34 cellular contexts compared by ENCODE assay signal in the genomic region with DNA sequence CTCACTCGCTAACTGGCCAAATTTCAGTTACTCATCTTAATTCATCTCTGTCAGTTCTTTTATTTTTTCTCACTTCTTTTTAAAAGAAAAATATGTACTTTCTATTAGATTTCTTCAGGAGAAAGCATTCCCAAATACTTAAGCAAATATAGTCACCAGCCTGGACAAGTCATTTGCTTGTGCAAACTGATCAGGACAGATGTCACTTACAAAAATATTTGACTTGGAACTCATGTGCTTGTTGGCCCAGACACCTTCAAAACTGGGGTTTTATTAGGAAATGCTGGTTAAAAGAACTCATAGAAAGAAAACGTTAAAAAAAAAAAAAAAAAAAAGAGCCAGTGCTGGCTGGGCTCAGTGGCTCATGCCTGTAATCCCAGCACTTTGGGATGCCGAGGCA.
"Had no signal": no experiment of that assay in that cellular context is flagged by ENCODE, and none has a peak within 500 bp of the region (broad histone marks: within the 10 kb centered on the region; RNA-seq: fewer than 3 reads in every experiment).

No MANE protein-coding gene starts in this region.

- H3K9me3 ChIP-seq: MG63, Peyer's patch, SJSA1, SK-N-SH had no signal

- H3K4me2 ChIP-seq: SK-N-SH had no signal

- FAIRE-seq: TTC549 had no signal

- H3K36me3 ChIP-seq: brain microvascular endothelial cell, cardiac muscle cell, MG63, Peyer's patch, SJSA1 had no signal

- H3K9ac ChIP-seq: SK-N-SH had no signal

- H3K27ac ChIP-seq: brain microvascular endothelial cell, cardiac muscle cell, Peyer's patch, SJSA1 had no signal

- H3K4me3 ChIP-seq: cardiac muscle cell, MG63, Peyer's patch, SJSA1 had no signal

- H3K4me1 ChIP-seq: Peyer's patch, SJSA1 had no signal

- ATAC-seq: activated CD8-positive, alpha-beta memory T cell treated with anti-CD3 and anti-CD28 coated beads, Interleukin-2, amount 10 ng/mL, durations not matched to agents 7 days and 5 days; activated naive CD8-positive, alpha-beta T cell treated with anti-CD3 and anti-CD28 coated beads, Interleukin-2, amount 50 U/mL, for 24 hours; PC-3 had no signal

- DNase-seq: activated B cell treated with CpG ODN at 0.5 μM for 24 hours; activated CD4-positive, alpha-beta memory T cell treated with anti-CD3 and anti-CD28 coated beads, Interleukin-2, amount 10 ng/mL, durations not matched to agents 7 days and 5 days; activated CD4-positive, alpha-beta T cell treated with anti-CD3 and anti-CD28 coated beads for 48 hours; activated CD4-positive, CD25-positive, alpha-beta regulatory T cell treated with anti-CD3 and anti-CD28 coated beads, Interleukin-2, amount 50 U/mL, for 72 hours; activated CD8-positive, alpha-beta memory T cell treated with anti-CD3 and anti-CD28 coated beads for 24 hours; activated CD8-positive, alpha-beta memory T cell treated with anti-CD3 and anti-CD28 coated beads, Interleukin-2, amount 10 ng/mL, durations not matched to agents 7 days and 5 days; activated CD8-positive, alpha-beta memory T cell treated with anti-CD3 and anti-CD28 coated beads, Interleukin-2, amount 50 U/mL, for 48 hours; activated effector memory CD4-positive, alpha-beta T cell treated with Interleukin-2 at 50 U/mL for 16 hours; activated naive CD4-positive, alpha-beta T cell treated with anti-CD3 and anti-CD28 coated beads, Interleukin-2, amount 10 ng/mL, durations not matched to agents 7 days and 5 days; activated naive CD8-positive, alpha-beta T cell treated with anti-CD3 and anti-CD28 coated beads, Interleukin-2, amount 50 U/mL, for 24 hours; activated T-cell treated with anti-CD3 and anti-CD28 coated beads, Interleukin-2, amount 50 U/mL, for 48 hours; anterior cingulate cortex; brain microvascular endothelial cell; cerebellar nuclear complex; Karpas-422; KBM-7; MG63; NCI-H1048; NCI-H1105 treated with DMSO at 0.1 percent for 48 hours; NCI-H1436; NCI-H1694; NCI-H1930; NCI-H345; NCI-H524 treated with DMSO at 0.1 percent for 48 hours; NCI-H82; NK-92 treated with Interleukin-12 subunit alpha and Interleukin-12 subunit beta, amount 100 ng/mL, for 24 hours; PC-3; Peyer's patch; RPMI8226; SHP77 treated with DMSO at 0.1 percent for 48 hours; SK-N-SH had no signal

- H3K27me3 ChIP-seq: brain microvascular endothelial cell, MG63, Peyer's patch, SJSA1 had no signal
